In the genomic region with DNA sequence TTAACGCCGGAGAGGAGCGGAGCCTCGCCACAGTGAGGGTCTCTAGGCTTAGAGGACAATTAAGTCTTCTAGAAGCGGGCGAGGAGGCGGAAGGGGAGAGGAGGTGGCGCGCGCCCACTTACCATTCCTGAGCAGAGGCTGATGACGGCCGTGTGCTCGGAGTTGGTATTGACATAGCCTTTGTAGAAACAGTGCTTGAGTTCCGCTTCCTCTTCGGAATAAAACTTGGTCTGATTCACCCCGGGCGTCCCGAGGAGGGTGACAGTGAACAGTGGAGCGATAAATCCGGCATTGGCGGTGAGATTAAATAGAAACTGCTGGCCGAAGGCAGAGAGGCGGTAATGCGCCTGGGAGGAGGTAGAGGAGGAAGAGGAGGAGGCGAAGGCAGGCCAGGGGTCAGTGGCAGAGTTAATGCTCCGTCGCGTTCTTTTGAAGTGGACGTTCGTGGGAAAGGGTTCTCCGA, we compare ENCODE assay signal across 8 cellular contexts. TPM values are rescaled to one million over a fixed set of nuclear protein-coding genes. Genes with fewer than 3 reads are reported as not detected.
DNase-seq lines count a peak whose midpoint lies in the region; ATAC-seq, FAIRE-seq and TF ChIP-seq lines count a peak whose summit lies in the region.

No MANE protein-coding gene starts in this region.

- CTCF ChIA-PET in A549 (lab: Yijun Ruan, JAX), result no interaction called here

- H3K4me1 ChIP-seq in A549, result peaks cover 8% of the 10 kb centered on the region; the same call in 2 of the 3 replicates
- H3K4me1 ChIP-seq in breast epithelium, result no peaks in the 10 kb centered on the region
- peaks cover 0 to 32% (median 1%) of the 10 kb centered on the region in 4 donors for H3K4me1 ChIP-seq in tibial artery

- TF ChIP-seq EP300 in A549 (IDR thresholded peaks at IDR 0.05), result no peak

- intact Hi-C loops in breast epithelium (cut with DNase I; ENCODE audit: low total_unique reads), result no loop called here
- intact Hi-C loops in tibial artery (cut with DNase I; ENCODE audit: low total_unique reads), result loop anchor here (2.0 to 5.0 kb wide), 2 partner anchors 154 to 484 kb away; no protein-coding TSS in a partner anchor

- no peak for TF ChIP-seq RAD21 in A549 (conservative IDR thresholded peaks at IDR 0.05 in 1 of 2, IDR thresholded peaks at IDR 0.05 in 1 of 2)

- no peak for FAIRE-seq in A549 (lab: Jason Lieb, UNC)

- peak; percentile 47 to 57; a peak in 5 of 6 replicates for ATAC-seq in A549
- no peak for ATAC-seq in GM21526 (IDR thresholded peaks at IDR 0.05; ENCODE audit: low FRiP score, unreplicated experiment)

- no peaks in the 10 kb centered on the region for H3K27me3 ChIP-seq in breast epithelium
- H3K27me3 ChIP-seq in tibial artery, result no peaks in the 10 kb centered on the region

- TF ChIP-seq POLR2A in A549 (IDR thresholded peaks at IDR 0.05; ENCODE audit: low read length) (no peak), breast epithelium (IDR thresholded peaks at IDR 0.05) (no peak)

- DNase-seq in A549 (ENCODE audit: low read depth in 1 of 2, low spot score in 1 of 2) (peak; percentile 14 to 35), HK-2 (ENCODE audit: unreplicated experiment) (peak; percentile 74), breast epithelium (ENCODE audit: low spot score in 2 of 2) (no peak), left kidney (ENCODE audit: low read depth, low spot score) (peak; percentile 85), tibial artery (no peak), LoVo (ENCODE audit: low spot score) (no peak), UCSD-AML1 (lab: John Stamatoyannopoulos, UW; ENCODE audit: unreplicated experiment) (no peak)

- H3K9me3 ChIP-seq in A549 (no peaks in the 10 kb centered on the region), breast epithelium (no peaks in the 10 kb centered on the region), tibial artery (no peaks in the 10 kb centered on the region)

- 2% methylated on average over 26 of the region's 31 CpGs for WGBS in A549 (ENCODE audit: missing lambda C conversion rate)

- POLR2A ChIA-PET in A549 (lab: Yijun Ruan, JAX), result no interaction called here

- peak overlapping the region; percentile 80 for H3K4me2 ChIP-seq in A549

- H3K4me3 ChIP-seq in A549, result peak overlapping the region; percentile 47
- H3K4me3 ChIP-seq in breast epithelium, result peak overlapping the region; percentile 60 to 81 (median 75)
- H3K4me3 ChIP-seq in tibial artery, result peak overlapping the region; percentile 79

- no peaks in the 10 kb centered on the region for H3K36me3 ChIP-seq in breast epithelium
- H3K36me3 ChIP-seq in tibial artery, result no peaks in the 10 kb centered on the region

- TF ChIP-seq CTCF in A549 (IDR thresholded peaks at IDR 0.05), result no peak
- no peak for TF ChIP-seq CTCF in breast epithelium (IDR thresholded peaks at IDR 0.05)
- no peak for TF ChIP-seq CTCF in tibial artery (IDR thresholded peaks at IDR 0.05)

- H3K27ac ChIP-seq in A549, result peak overlapping the region; percentile 13 to 55; a peak in 3 of 6 replicates
- H3K27ac ChIP-seq in breast epithelium, result peak overlapping the region; percentile 96
- H3K27ac ChIP-seq in tibial artery, result peak overlapping the region; percentile 94 to 98

TF ChIP-seq in A549, 52 proteins besides CTCF, POLR2A, EP300 and RAD21:
- TF ChIP-seq CHD4 (IDR thresholded peaks at IDR 0.05; ENCODE audit: borderline replicate concordance) (no peak), ESRRA (IDR thresholded peaks at IDR 0.05; ENCODE audit: borderline replicate concordance, low read length) (no peak), HES2 (IDR thresholded peaks at IDR 0.05) (no peak), ZNF302 (CRISPR knock-in tag; IDR thresholded peaks at IDR 0.05) (no peak), TP53 (CRISPR knock-in tag; IDR thresholded peaks at IDR 0.05) (no peak), FOXS1 (CRISPR knock-in tag; IDR thresholded peaks at IDR 0.05) (no peak), MYC (IDR thresholded peaks at IDR 0.05; ENCODE audit: borderline replicate concordance, low read length) (no peak), BHLHE40 (IDR thresholded peaks at IDR 0.05; ENCODE audit: low read depth, low read length) (no peak), CBX8 (IDR thresholded peaks at IDR 0.05) (no peak), USF2 (IDR thresholded peaks at IDR 0.05) (no peak), MAX (IDR thresholded peaks at IDR 0.05) (no peak), SREBF2 (IDR thresholded peaks at IDR 0.05) (no peak), FOSB (CRISPR knock-in tag; IDR thresholded peaks at IDR 0.05) (no peak), FOSL2 (IDR thresholded peaks at IDR 0.05) (no peak), FOSL2 (CRISPR knock-in tag; IDR thresholded peaks at IDR 0.05) (no peak)

RNA-seq across cellular contexts. Expression of gene ADAMTS9, which starts 1.3 kb away (rescaled TPM):
- polyA plus RNA-seq in A549 (2011; rRNA removed), result 0.34 and 0.63 TPM in 2 replicates
- 0.15 and 0.16 TPM in 2 replicates for polyA plus RNA-seq in A549 (2012; cell fraction: cytosol; rRNA removed)
- polyA plus RNA-seq in A549 (2012; cell fraction: nucleus; rRNA removed), result 0.22 and 0.27 TPM in 2 replicates
- polyA plus RNA-seq in A549 (2017; fragmentation: RNase III; extraction: RNeasy Plus Mini Kit Qiagen cat#74134 plus additional on column Dnase treatment), result 0.68 to 1.1 TPM (median 0.69 TPM) in 3 replicates
- polyA minus RNA-seq in A549 (2011; rRNA and poly(A)+ RNA removed), result 0.63 and 1.4 TPM in 2 replicates
- 100 to 1,000 TPM in 1 of 3 donors, 10 to 100 TPM in 2; 19.4 to 240 (median 50.6) TPM for total RNA-seq in breast epithelium

Comparison
In these comparisons a context has a peak if more than half of its experiments do, and no peak if none do; other contexts are left out.
1. DNase-seq: peak in A549 (2 of 2), HK-2 (single experiment) and left kidney (single experiment); none in breast epithelium (0 of 2), tibial artery (0 of 2), LoVo (single experiment) and UCSD-AML1 (single experiment).
2. H3K27ac ChIP-seq: peak in every context shown above with its lines; median percentile 96 in breast epithelium; 96 in tibial artery; 34 in A549.
3. Peak in every context shown above with its lines, with median percentiles within 50 percentile points of each other: H3K4me3 ChIP-seq.